ENCODE assay signal across 19 cellular contexts in genomic region chr10:3255616-3256015, GRCh38.
"Had no signal": no experiment of that assay in that cellular context is flagged by ENCODE, and none has a peak within 500 bp of the region (broad histone marks: within the 10 kb centered on the region; RNA-seq: fewer than 3 reads in every experiment).

No MANE protein-coding gene starts in this region.

- H3K4me3 ChIP-seq: mucosa of descending colon, ovary, right atrium auricular region, right lobe of liver, skin epidermis, spleen, tibial nerve, vagina had no signal

- H3K27ac ChIP-seq: ovary, right atrium auricular region, right lobe of liver, spleen, vagina had no signal

- H3K9me3 ChIP-seq: mucosa of descending colon, ovary, right atrium auricular region, right lobe of liver, spleen, tibial nerve, vagina had no signal

- DNase-seq: hippocampal formation; kidney glomerular epithelial cell; left cardiac atrium; midbrain; naive thymus-derived CD4-positive, alpha-beta T cell; ovary; right lobe of liver; spleen; stimulated activated CD4-positive, alpha-beta T cell treated with anti-CD3 and anti-CD28 coated beads, Interleukin-4, amount 100 ng/mL, for 24 hours; stimulated activated naive CD4-positive, alpha-beta T cell; substantia nigra had no signal

- ATAC-seq: left cardiac atrium; left lobe of liver; mucosa of descending colon; naive thymus-derived CD4-positive, alpha-beta T cell; natural killer cell treated with Interleukin-12 subunit alpha and Interleukin-12 subunit beta and Interleukin-15 and Interleukin-18, amount 100 ng/mL, for 72 hours; right lobe of liver; stimulated activated effector memory CD8-positive, alpha-beta T cell treated with anti-CD3 and anti-CD28 coated beads, Interleukin-12 subunit alpha, Interleukin-12 subunit beta, amount 100 ng/mL, for 72 hours had no signal

- H3K27me3 ChIP-seq: ovary, right atrium auricular region, right lobe of liver, tibial nerve, vagina had no signal

- H3K4me1 ChIP-seq: right atrium auricular region, right lobe of liver had no signal

- H3K36me3 ChIP-seq: ovary, right atrium auricular region, right lobe of liver, spleen, tibial nerve, vagina had no signal
